Comparison of ENCODE assay signal across 19 cellular contexts in genomic region chr17:48642059-48642842, GRCh38. TPM values are rescaled to one million over a fixed set of nuclear protein-coding genes. Genes with fewer than 3 reads are reported as not detected.
DNase-seq lines count a peak whose midpoint lies in the region; ATAC-seq, FAIRE-seq and TF ChIP-seq lines count a peak whose summit lies in the region.
"Had no signal": no experiment of that assay in that cellular context is flagged by ENCODE, and none has a peak within 500 bp of the region (broad histone marks: within the 10 kb centered on the region; RNA-seq: fewer than 3 reads in every experiment).

No MANE protein-coding gene starts in this region.

- no peak overlapping the region for H2BK12ac ChIP-seq in H9 (ENCODE audit: insufficient read length, low read depth, low read length)
- H2BK12ac ChIP-seq in H1 (ENCODE audit: low read depth, low read length): peak overlapping the region; percentile 60; the same call in 1 of the 2 replicates

- H3K4me2 ChIP-seq in H9 (ENCODE audit: insufficient read depth, insufficient read length, low read length) (no peak overlapping the region), H1 (ENCODE audit: insufficient read depth in 1 of 2, low read depth in 2 of 2, low read length in 2 of 2) (peak overlapping the region; percentile 7 to 37; a peak in 3 of 4 replicates)

- FAIRE-seq in H1 (lab: Jason Lieb, UNC): no peak
- FAIRE-seq: GM12878 had no signal

- H3K27me3 ChIP-seq in H9 (ENCODE audit: insufficient read depth, low read length) (peaks cover 99% of the 10 kb centered on the region), H1 (replicated peaks in 1 of 4; ENCODE audit: control insufficient read depth in 3 of 4, extremely low read depth in 1 of 4, insufficient read depth in 3 of 4, low read length in 3 of 4) (peaks cover 98 to 100% (median 100%) of the 10 kb centered on the region in 4 experiments)

- H2BK120ac ChIP-seq in H9 (ENCODE audit: low read depth, low read length, poor library complexity, severe bottlenecking): no peak overlapping the region
- H2BK120ac ChIP-seq in H1 (replicated peaks; ENCODE audit: low read depth, low read length): no peak overlapping the region

- H3K18ac ChIP-seq in H9 (ENCODE audit: insufficient read length, low read depth, low read length): no peak overlapping the region
- H3K18ac ChIP-seq in H1 (ENCODE audit: extremely low read depth, low read length): no peak overlapping the region; the same call in 1 of the 2 replicates

- H4K8ac ChIP-seq in H9 (replicated peaks; ENCODE audit: insufficient read length, low read depth, low read length) (no peak overlapping the region), H1 (ENCODE audit: extremely low read depth, insufficient read depth, low read length) (peak overlapping the region; percentile 85)

- H3K4me1 ChIP-seq in H9 (ENCODE audit: insufficient read depth, low read length) (no peaks in the 10 kb centered on the region), H1 (replicated peaks in 1 of 4; ENCODE audit: control insufficient read depth in 3 of 4, insufficient read depth in 4 of 4, low read length in 3 of 4) (peaks cover 0 to 10% (median 9%) of the 10 kb centered on the region in 4 experiments; a peak in 5 of 7 replicates)

- H3K14ac ChIP-seq in H9 (ENCODE audit: insufficient read depth, low read length): no peak overlapping the region
- no peak overlapping the region for H3K14ac ChIP-seq in H1 (ENCODE audit: insufficient read length)

- no peak for TF ChIP-seq EP300 in H1 (IDR thresholded peaks at IDR 0.05; ENCODE audit: borderline replicate concordance in 1 of 2, low read depth in 2 of 2, low read length in 2 of 2)

- peak overlapping the region in 1 of 2 experiments; percentile 62; a peak in 3 of 5 replicates for H3K4me3 Mint-ChIP-seq in H9
- H3K4me3 Mint-ChIP-seq in nephron: peak overlapping the region in 2 of 3 experiments; percentile 54 to 75
- H3K4me3 Mint-ChIP-seq in osteocyte (ENCODE audit: unreplicated experiment): no peak overlapping the region
- H3K4me3 Mint-ChIP-seq: activated CD4-positive, alpha-beta T cell treated with anti-CD3 and anti-CD28 coated beads, Interleukin-2, amount 10 ng/mL, durations not matched to agents 7 days and 5 days; dendritic cell treated with granulocyte-macrophage colony-stimulating factor and Interleukin-4, amounts not matched to agents 40 ng/mL and 50 ng/mL, for 4 days had no signal

- no peak overlapping the region for H4K5ac ChIP-seq in H9 (ENCODE audit: insufficient read length, low read depth, low read length)
- no peak overlapping the region for H4K5ac ChIP-seq in H1 (ENCODE audit: insufficient read length, low read depth, low read length)

- H3K79me2 ChIP-seq in H9 (ENCODE audit: insufficient read depth, low read length): no peaks in the 10 kb centered on the region
- H3K79me2 ChIP-seq in H1 (ENCODE audit: control insufficient read depth in 1 of 2, insufficient read depth in 2 of 2, low read length in 2 of 2): no peaks in the 10 kb centered on the region

- POLR2A ChIA-PET in H1 (lab: Charles Lee; ENCODE audit: partially characterized antibody): no interaction called here

- ATAC-seq in HG03571 (IDR thresholded peaks at IDR 0.05; ENCODE audit: unreplicated experiment): no peak

- no peak overlapping the region for H3K4me3 ChIP-seq in H1 (ENCODE audit: extremely low read depth in 1 of 4, insufficient read depth in 2 of 4, low read depth in 3 of 4, low read length in 4 of 4)
- H3K4me3 ChIP-seq: GM12878, tibial artery had no signal

- H3K27ac ChIP-seq in H9 (ENCODE audit: insufficient read length, low read depth, low read length): no peak overlapping the region
- H3K27ac ChIP-seq in H1 (ENCODE audit: low read depth, low read length): no peak overlapping the region
- H3K27ac ChIP-seq: tibial artery had no signal

- H3T11ph ChIP-seq in H9 (ENCODE audit: low read length): no peak overlapping the region

- H2BK15ac ChIP-seq in H9 (ENCODE audit: low read depth, low read length) (no peak overlapping the region), H1 (ENCODE audit: low read length) (no peak overlapping the region)

- H4K91ac ChIP-seq in H9 (ENCODE audit: insufficient read length, low read depth, low read length) (no peak overlapping the region), H1 (replicated peaks; ENCODE audit: insufficient read length, low read length) (no peak overlapping the region)

- DNase-seq in AG08396 (ENCODE audit: low spot score) (peak; percentile 7), H9 (peak; percentile 96), H1 (ENCODE audit: low read depth in 1 of 2, low spot score in 2 of 2) (peak in 1 of 2 experiments; percentile 79), mucosa of gallbladder (ENCODE audit: low spot score) (no peak), osteocyte (ENCODE audit: extremely low spot score, unreplicated experiment) (no peak), NCI-H1436 (lab: John Stamatoyannopoulos, UW) (no peak)
- DNase-seq: activated CD4-positive, alpha-beta T cell treated with anti-CD3 and anti-CD28 coated beads, Interleukin-2, amount 10 ng/mL, durations not matched to agents 7 days and 5 days; DND-41; NCI-H146; NCI-H526 treated with DMSO at 0.1 percent for 48 hours; stimulated activated CD4-positive, alpha-beta T cell treated with anti-CD3 and anti-CD28 coated beads, Interleukin-1b, Interleukin-23, amount 100 ng/mL, for 48 hours; T-helper 1 cell; tibial artery had no signal

- H3K27me3 Mint-ChIP-seq in H9 (ENCODE audit: low read depth) (peaks cover 100% of the 10 kb centered on the region), nephron (ENCODE audit: low read depth) (peaks cover 100% of the 10 kb centered on the region), osteocyte (ENCODE audit: unreplicated experiment) (peaks cover 94% of the 10 kb centered on the region)

- no peak overlapping the region for H2BK5ac ChIP-seq in H9 (ENCODE audit: insufficient read length, low read length)
- no peak overlapping the region for H2BK5ac ChIP-seq in H1 (ENCODE audit: low read depth, low read length)

- H3K56ac ChIP-seq in H9 (ENCODE audit: insufficient read length, low read depth, low read length) (no peak overlapping the region), H1 (replicated peaks; ENCODE audit: insufficient read length, low read depth, low read length) (no peak overlapping the region)

- H4K20me1 ChIP-seq in H9 (ENCODE audit: control insufficient read depth, insufficient read depth, insufficient read length): no peaks in the 10 kb centered on the region
- peaks cover 6 to 26% of the 10 kb centered on the region in 2 experiments for H4K20me1 ChIP-seq in H1 (replicated peaks in 1 of 2; ENCODE audit: control insufficient read depth in 1 of 2, insufficient read depth in 2 of 2, low read length in 2 of 2)

- H3K9ac ChIP-seq in H9 (ENCODE audit: extremely low read depth, insufficient read length, low read length): no peak overlapping the region
- H3K9ac ChIP-seq in H1 (replicated peaks in 1 of 4; ENCODE audit: extremely low read depth in 1 of 4, low read depth in 3 of 4, low read length in 3 of 4): no peak overlapping the region

- H3K36me3 ChIP-seq in H1 (ENCODE audit: control insufficient read depth in 2 of 4, insufficient read depth in 4 of 4, low read length in 3 of 4): peaks cover 0 to 10% (median 0%) of the 10 kb centered on the region in 4 experiments; a peak in 1 of 8 replicates
- H3K36me3 ChIP-seq: tibial artery had no signal

- H3K27ac Mint-ChIP-seq in H9 (peak overlapping the region in 1 of 3 experiments; percentile 52; a peak in 1 of 7 replicates), nephron (no peak overlapping the region), osteocyte (ENCODE audit: unreplicated experiment) (no peak overlapping the region)
- H3K27ac Mint-ChIP-seq: activated CD4-positive, alpha-beta T cell treated with anti-CD3 and anti-CD28 coated beads, Interleukin-2, amount 10 ng/mL, durations not matched to agents 7 days and 5 days; activated T-helper 2 cell treated with anti-CD3 and anti-CD28 coated beads, Interferon-gamma antibody, Interleukin-2, Interleukin-4, amounts not matched to agents 10 μg/mL and 5 μg/mL and 100 μg/mL, durations not matched to agents 14 hours and 24 hours and 36 hours; dendritic cell treated with granulocyte-macrophage colony-stimulating factor and Interleukin-4, amounts not matched to agents 40 ng/mL and 50 ng/mL, for 4 days had no signal

- H3K36me3 Mint-ChIP-seq in H9 (ENCODE audit: insufficient read depth in 1 of 3, low read depth in 3 of 3) (no peaks in the 10 kb centered on the region; a peak in 1 of 7 replicates), nephron (ENCODE audit: low read depth) (no peaks in the 10 kb centered on the region), osteocyte (ENCODE audit: unreplicated experiment) (no peaks in the 10 kb centered on the region)

- CTCF ChIA-PET in H1 (lab: Charles Lee; ENCODE audit: partially characterized antibody): interaction anchor here (0.6 to 3.4 kb wide), 10 partner anchors 13 to 237 kb away, joined by 3 to 15 read pairs (median 3); no protein-coding TSS in a partner anchor

- H3K9me3 Mint-ChIP-seq in H9: peaks cover 0 to 9% of the 10 kb centered on the region in 2 experiments; a peak in 3 of 5 replicates
- H3K9me3 Mint-ChIP-seq in nephron: no peaks in the 10 kb centered on the region
- H3K9me3 Mint-ChIP-seq in osteocyte (ENCODE audit: unreplicated experiment): no peaks in the 10 kb centered on the region
- H3K9me3 Mint-ChIP-seq: activated CD4-positive, alpha-beta T cell treated with anti-CD3 and anti-CD28 coated beads, Interleukin-2, amount 10 ng/mL, durations not matched to agents 7 days and 5 days; activated T-helper 2 cell treated with anti-CD3 and anti-CD28 coated beads, Interferon-gamma antibody, Interleukin-2, Interleukin-4, amounts not matched to agents 10 μg/mL and 5 μg/mL and 100 μg/mL, durations not matched to agents 14 hours and 24 hours and 36 hours; dendritic cell treated with granulocyte-macrophage colony-stimulating factor and Interleukin-4, amounts not matched to agents 40 ng/mL and 50 ng/mL, for 4 days had no signal

- no peak for TF ChIP-seq POLR2A in H1 (IDR thresholded peaks at IDR 0.05; ENCODE audit: control extremely low read depth in 1 of 2, low read depth in 2 of 2, low read length in 2 of 2)

- TF ChIP-seq CTCF in H9 (conservative IDR thresholded peaks at IDR 0.05): peak; percentile 30; the same call in 2 of the 3 replicates
- TF ChIP-seq CTCF in H1 (IDR thresholded peaks at IDR 0.05; ENCODE audit: control extremely low read depth in 1 of 3, insufficient read depth in 1 of 3, low read depth in 1 of 3, low read length in 3 of 3): peak; percentile 38 to 46 (median 41)
- TF ChIP-seq CTCF in nephron (IDR thresholded peaks at IDR 0.05; ENCODE audit: unreplicated experiment in 3 of 3): no peak
- no peak for TF ChIP-seq CTCF in osteocyte (IDR thresholded peaks at IDR 0.05)

- H2AK5ac ChIP-seq in H9 (ENCODE audit: insufficient read length, low read length) (no peak overlapping the region), H1 (ENCODE audit: low read depth, low read length) (no peak overlapping the region)

- H3K79me1 ChIP-seq in H9 (ENCODE audit: insufficient read depth, low read depth, low read length, poor library complexity, severe bottlenecking) (no peaks in the 10 kb centered on the region), H1 (ENCODE audit: low read depth, low read length) (no peaks in the 10 kb centered on the region)

- H3K4ac ChIP-seq in H9 (ENCODE audit: low read depth, low read length) (no peak overlapping the region), H1 (replicated peaks; ENCODE audit: insufficient read length, low read depth, low read length) (no peak overlapping the region)

- H2BK20ac ChIP-seq in H9 (ENCODE audit: low read depth, low read length, poor library complexity, severe bottlenecking) (no peak overlapping the region), H1 (ENCODE audit: low read length) (no peak overlapping the region)

- peak in 1 of 2 experiments; percentile 28; a peak in 2 of 4 replicates for TF ChIP-seq RAD21 in H1 (IDR thresholded peaks at IDR 0.05 in 1 of 2, conservative IDR thresholded peaks at IDR 0.05 in 1 of 2; ENCODE audit: low read depth in 2 of 2, low read length in 2 of 2)

- peaks cover 6% of the 10 kb centered on the region for H3K23me2 ChIP-seq in H9 (ENCODE audit: insufficient read length, low read depth, low read length, poor library complexity, severe bottlenecking)
- peaks cover 3% of the 10 kb centered on the region; the same call in 1 of the 2 replicates for H3K23me2 ChIP-seq in H1 (ENCODE audit: low read depth, low read length)

- WGBS in H9 (ENCODE audit: extremely low coverage, insufficient read length, low lambda C conversion rate): no CpG with 5 or more reads among the region's 58 CpGs
- 5% methylated on average over 51 of the region's 58 CpGs; no CpG with 5 or more reads in 1 of the 2 experiments for whole genome bisulfite sequencing in H1 (ENCODE audit: extremely low coverage in 1 of 2, insufficient coverage in 1 of 2, insufficient read length in 1 of 2, insufficient replicate concordance in 2 of 2, low coverage in 1 of 2, low lambda C conversion rate in 2 of 2, missing lambda C conversion rate in 1 of 2), 2 experiments

- no peak overlapping the region for H3K23ac ChIP-seq in H9 (ENCODE audit: insufficient read length, low read depth, low read length)
- H3K23ac ChIP-seq in H1 (ENCODE audit: insufficient read length): no peak overlapping the region

- H2AFZ ChIP-seq in H9 (ENCODE audit: low read length) (no peak overlapping the region), H1 (ENCODE audit: low read length) (no peak overlapping the region)

- H3K4me1 Mint-ChIP-seq in H9: peaks cover 14 to 21% of the 10 kb centered on the region in 2 experiments
- H3K4me1 Mint-ChIP-seq in nephron: peaks cover 22% of the 10 kb centered on the region
- peaks cover 2% of the 10 kb centered on the region for H3K4me1 Mint-ChIP-seq in osteocyte (ENCODE audit: unreplicated experiment)

- H3K9me3 ChIP-seq in H9 (ENCODE audit: control insufficient read depth, low read depth, low read length): no peaks in the 10 kb centered on the region
- no peaks in the 10 kb centered on the region for H3K9me3 ChIP-seq in H1 (ENCODE audit: insufficient read depth in 2 of 2, low read depth in 1 of 2, low read length in 1 of 2)
- H3K9me3 ChIP-seq: tibial artery had no signal

RNA-seq across cellular contexts. Expression of gene HOXB9, which starts 16.1 kb away (rescaled TPM):
- total RNA-seq in H9 (2021): not detected in 2 replicates
- not detected in 2 replicates for total RNA-seq in H1 (2021; fragmentation: NEBNext Ultra II Directional; extraction: Animal tissue kit (Norgen Biotek cat#: 25700))
- not detected in 2 replicates for polyA plus RNA-seq in H1 (2011; rRNA removed)
- polyA plus RNA-seq in H1 (2011; cell fraction: cytosol; rRNA removed): not detected
- polyA plus RNA-seq in H1 (2011; cell fraction: nucleus; rRNA removed): not detected
- 0.15 to 0.17 TPM in 2 of 4 replicates, not detected in the others for polyA plus RNA-seq in H1 (2012, experiment 1 of 2)
- polyA plus RNA-seq in H1 (2012, experiment 2 of 2): 0.17 TPM
- 0.02 TPM for polyA plus RNA-seq in H1 (2013, experiment 1 of 2)
- polyA plus RNA-seq in H1 (2013, experiment 2 of 2): not detected
- not detected in 2 replicates for polyA minus RNA-seq in H1 (2011; rRNA and poly(A)+ RNA removed)
- not detected for polyA minus RNA-seq in H1 (2011; cell fraction: cytosol; rRNA and poly(A)+ RNA removed)
- not detected for polyA minus RNA-seq in H1 (2011; cell fraction: nucleus; rRNA and poly(A)+ RNA removed)
- 0.26 TPM for total RNA-seq in mucosa of gallbladder
- not detected in 2 replicates for total RNA-seq in osteocyte
- total RNA-seq: activated CD4-positive, alpha-beta T cell treated with anti-CD3 and anti-CD28 coated beads, Interleukin-2, amount 10 ng/mL, durations not matched to agents 7 days and 5 days; lung microvascular endothelial cell had no signal

RNA-seq across cellular contexts. Expression of gene HOXB8, which starts 27.2 kb away (rescaled TPM):
- total RNA-seq in H9 (2021) (not detected in 2 replicates), mucosa of gallbladder (not detected), osteocyte (not detected in 2 replicates)
- total RNA-seq in H1 (2021; fragmentation: NEBNext Ultra II Directional; extraction: Animal tissue kit (Norgen Biotek cat#: 25700)): not detected in 2 replicates
- not detected in 2 replicates for polyA plus RNA-seq in H1 (2011; rRNA removed)
- not detected for polyA plus RNA-seq in H1 (2011; cell fraction: cytosol; rRNA removed)
- polyA plus RNA-seq in H1 (2011; cell fraction: nucleus; rRNA removed): not detected
- polyA plus RNA-seq in H1 (2012, experiment 1 of 2): not detected in 4 replicates
- polyA plus RNA-seq in H1 (2012, experiment 2 of 2): 0.09 TPM
- polyA plus RNA-seq in H1 (2013, experiment 1 of 2): not detected
- polyA plus RNA-seq in H1 (2013, experiment 2 of 2): not detected
- polyA minus RNA-seq in H1 (2011; rRNA and poly(A)+ RNA removed): not detected in 2 replicates
- polyA minus RNA-seq in H1 (2011; cell fraction: cytosol; rRNA and poly(A)+ RNA removed): not detected
- polyA minus RNA-seq in H1 (2011; cell fraction: nucleus; rRNA and poly(A)+ RNA removed): not detected
- total RNA-seq: activated CD4-positive, alpha-beta T cell treated with anti-CD3 and anti-CD28 coated beads, Interleukin-2, amount 10 ng/mL, durations not matched to agents 7 days and 5 days; activated T-helper 2 cell treated with anti-CD3 and anti-CD28 coated beads, Interferon-gamma antibody, Interleukin-2, Interleukin-4, amounts not matched to agents 10 μg/mL and 5 μg/mL and 100 μg/mL, durations not matched to agents 14 hours and 24 hours and 36 hours; lung microvascular endothelial cell had no signal
- polyA plus RNA-seq: GM12878 had no signal

RNA-seq across cellular contexts. Expression of gene HOXB7, which starts 31.4 kb away (rescaled TPM):
- not detected in 2 replicates for total RNA-seq in H9 (2021)
- not detected in 2 replicates for total RNA-seq in H1 (2021; fragmentation: NEBNext Ultra II Directional; extraction: Animal tissue kit (Norgen Biotek cat#: 25700))
- not detected in 2 replicates for polyA plus RNA-seq in H1 (2011; rRNA removed)
- not detected for polyA plus RNA-seq in H1 (2011; cell fraction: cytosol; rRNA removed)
- not detected for polyA plus RNA-seq in H1 (2011; cell fraction: nucleus; rRNA removed)
- not detected in 4 replicates for polyA plus RNA-seq in H1 (2012, experiment 1 of 2)
- not detected for polyA plus RNA-seq in H1 (2012, experiment 2 of 2)
- polyA plus RNA-seq in H1 (2013, experiment 1 of 2): not detected
- not detected for polyA plus RNA-seq in H1 (2013, experiment 2 of 2)
- not detected in 2 replicates for polyA minus RNA-seq in H1 (2011; rRNA and poly(A)+ RNA removed)
- polyA minus RNA-seq in H1 (2011; cell fraction: cytosol; rRNA and poly(A)+ RNA removed): not detected
- polyA minus RNA-seq in H1 (2011; cell fraction: nucleus; rRNA and poly(A)+ RNA removed): not detected
- total RNA-seq in mucosa of gallbladder: 0.92 TPM
- total RNA-seq in osteocyte: not detected in 2 replicates

RNA-seq across cellular contexts. Expression of gene HOXB6, which starts 37.5 kb away (rescaled TPM):
- total RNA-seq in H9 (2021) (not detected in 2 replicates), mucosa of gallbladder (2.0 TPM), osteocyte (not detected in 2 replicates)
- not detected in 2 replicates for total RNA-seq in H1 (2021; fragmentation: NEBNext Ultra II Directional; extraction: Animal tissue kit (Norgen Biotek cat#: 25700))
- polyA plus RNA-seq in H1 (2011; rRNA removed): not detected in 2 replicates
- polyA plus RNA-seq in H1 (2011; cell fraction: cytosol; rRNA removed): not detected
- polyA plus RNA-seq in H1 (2011; cell fraction: nucleus; rRNA removed): not detected
- 0.09 to 0.17 TPM in 2 of 4 replicates, not detected in the others for polyA plus RNA-seq in H1 (2012, experiment 1 of 2)
- not detected for polyA plus RNA-seq in H1 (2012, experiment 2 of 2)
- polyA plus RNA-seq in H1 (2013, experiment 1 of 2): not detected
- not detected for polyA plus RNA-seq in H1 (2013, experiment 2 of 2)
- not detected in 2 replicates for polyA minus RNA-seq in H1 (2011; rRNA and poly(A)+ RNA removed)
- not detected for polyA minus RNA-seq in H1 (2011; cell fraction: cytosol; rRNA and poly(A)+ RNA removed)
- polyA minus RNA-seq in H1 (2011; cell fraction: nucleus; rRNA and poly(A)+ RNA removed): not detected
- total RNA-seq: activated CD4-positive, alpha-beta T cell treated with anti-CD3 and anti-CD28 coated beads, Interleukin-2, amount 10 ng/mL, durations not matched to agents 7 days and 5 days had no signal

RNA-seq across cellular contexts. Expression of gene HOXB5, which starts 48.7 kb away (rescaled TPM):
- not detected in 2 replicates for total RNA-seq in H9 (2021)
- not detected in 2 replicates for total RNA-seq in H1 (2021; fragmentation: NEBNext Ultra II Directional; extraction: Animal tissue kit (Norgen Biotek cat#: 25700))
- polyA plus RNA-seq in H1 (2011; rRNA removed): not detected in 2 replicates
- not detected for polyA plus RNA-seq in H1 (2011; cell fraction: cytosol; rRNA removed)
- polyA plus RNA-seq in H1 (2011; cell fraction: nucleus; rRNA removed): not detected
- not detected in 4 replicates for polyA plus RNA-seq in H1 (2012, experiment 1 of 2)
- polyA plus RNA-seq in H1 (2012, experiment 2 of 2): not detected
- not detected for polyA plus RNA-seq in H1 (2013, experiment 1 of 2)
- not detected for polyA plus RNA-seq in H1 (2013, experiment 2 of 2)
- polyA minus RNA-seq in H1 (2011; rRNA and poly(A)+ RNA removed): 0.07 TPM in 1 of 2 replicates, not detected in the other
- polyA minus RNA-seq in H1 (2011; cell fraction: cytosol; rRNA and poly(A)+ RNA removed): not detected
- polyA minus RNA-seq in H1 (2011; cell fraction: nucleus; rRNA and poly(A)+ RNA removed): not detected
- total RNA-seq in mucosa of gallbladder: 0.49 TPM
- total RNA-seq in osteocyte: not detected in 2 replicates
- total RNA-seq: activated CD4-positive, alpha-beta T cell treated with anti-CD3 and anti-CD28 coated beads, Interleukin-2, amount 10 ng/mL, durations not matched to agents 7 days and 5 days; activated T-helper 2 cell treated with anti-CD3 and anti-CD28 coated beads, Interferon-gamma antibody, Interleukin-2, Interleukin-4, amounts not matched to agents 10 μg/mL and 5 μg/mL and 100 μg/mL, durations not matched to agents 14 hours and 24 hours and 36 hours; GM12878; lung microvascular endothelial cell had no signal
- polyA plus RNA-seq: GM12878 had no signal

Comparison
In these comparisons a context has a peak if more than half of its experiments do, and no peak if none do; other contexts are left out.
1. DNase-seq: peak in AG08396 (single experiment) and H9 (single experiment); none in mucosa of gallbladder (single experiment), osteocyte (single experiment) and NCI-H1436 (single experiment).
2. CTCF ChIP-seq: peak in H9 (single experiment) and H1 (3 of 3); none in nephron (0 of 3) and osteocyte (single experiment).